8 cellular contexts compared by ENCODE assay signal in the genomic region with DNA sequence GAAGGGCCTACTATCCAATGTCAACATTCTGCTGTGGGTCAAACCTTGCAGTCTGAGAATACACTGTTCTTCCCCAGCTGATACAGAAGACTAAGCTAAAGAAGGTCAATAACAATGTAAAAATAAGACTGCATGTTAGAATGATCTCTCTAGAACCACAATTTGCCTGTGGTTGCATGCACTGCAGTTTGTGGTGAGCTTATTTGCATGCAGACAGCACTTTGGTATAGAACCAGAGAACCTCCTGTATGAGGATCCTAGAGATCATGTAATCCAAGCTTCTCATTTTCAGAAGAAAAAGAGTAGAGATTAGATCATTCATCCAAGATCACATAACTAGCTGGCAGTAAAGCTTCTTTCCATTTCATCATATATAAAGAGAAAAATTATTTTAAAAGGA. TPM values are rescaled to one million over a fixed set of nuclear protein-coding genes. Genes with fewer than 3 reads are reported as not detected.
DNase-seq lines count a peak whose midpoint lies in the region; ATAC-seq and TF ChIP-seq lines count a peak whose summit lies in the region.

No MANE protein-coding gene starts in this region.

- no peaks in the 10 kb centered on the region for H3K27me3 Mint-ChIP-seq in activated naive CD8-positive, alpha-beta T cell
- H3K27me3 Mint-ChIP-seq in glutamatergic neuron (ENCODE audit: unreplicated experiment) = no peaks in the 10 kb centered on the region

- no peak overlapping the region for H3K27ac ChIP-seq in gastrocnemius medialis

- peaks cover 11 to 20% of the 10 kb centered on the region in 2 donors for H3K4me1 ChIP-seq in gastrocnemius medialis

- H3K4me3 Mint-ChIP-seq in activated naive CD8-positive, alpha-beta T cell = no peak overlapping the region
- H3K4me3 Mint-ChIP-seq in glutamatergic neuron (ENCODE audit: unreplicated experiment) = no peak overlapping the region

- H3K4me3 ChIP-seq in gastrocnemius medialis = no peak overlapping the region

- intact Hi-C loops in gastrocnemius medialis (cut with DNase I; ENCODE audit: low total_unique reads) = no loop called here

- H3K9me3 ChIP-seq in gastrocnemius medialis = no peaks in the 10 kb centered on the region

- TF ChIP-seq POLR2A in GM18505 (IDR thresholded peaks at IDR 0.05; ENCODE audit: borderline replicate concordance, extremely low read depth, insufficient read depth, insufficient read length) (no peak), gastrocnemius medialis (IDR thresholded peaks at IDR 0.05) (no peak)

- in situ Hi-C loops in gastrocnemius medialis (cut with MboI; ENCODE audit: low sequenced_read_pairs in 4 of 4) = no loop called here

- peak overlapping the region; percentile 66 for H3K27ac Mint-ChIP-seq in activated naive CD8-positive, alpha-beta T cell
- H3K27ac Mint-ChIP-seq in glutamatergic neuron (ENCODE audit: unreplicated experiment) = no peak overlapping the region

- peaks cover 13% of the 10 kb centered on the region for H3K36me3 Mint-ChIP-seq in activated naive CD8-positive, alpha-beta T cell
- no peaks in the 10 kb centered on the region for H3K36me3 Mint-ChIP-seq in glutamatergic neuron (ENCODE audit: unreplicated experiment)

- ATAC-seq in GM18505 (IDR thresholded peaks at IDR 0.05; ENCODE audit: unreplicated experiment) (peak; percentile 92), GM21360 (IDR thresholded peaks at IDR 0.05; ENCODE audit: unreplicated experiment) (peak; percentile 94), HG03280 (IDR thresholded peaks at IDR 0.05; ENCODE audit: unreplicated experiment) (peak; percentile 98), gastrocnemius medialis (no peak)

- no peaks in the 10 kb centered on the region for H3K27me3 ChIP-seq in gastrocnemius medialis

- H3K36me3 ChIP-seq in gastrocnemius medialis = no peaks in the 10 kb centered on the region

- DNase-seq in glutamatergic neuron = no peak
- no peak for DNase-seq in NCI-H446 treated with DMSO at 0.1 percent for 48 hours (lab: John Stamatoyannopoulos, UW)
- DNase-seq in gastrocnemius medialis = no peak
- DNase-seq in stimulated activated CD4-positive, alpha-beta T cell treated with anti-CD3 and anti-CD28 coated beads, Interleukin-4, amount 100 ng/mL, for 1 hour = no peak

- TF ChIP-seq CTCF in glutamatergic neuron (IDR thresholded peaks at IDR 0.05; ENCODE audit: partially characterized antibody, unreplicated experiment) = no peak
- TF ChIP-seq CTCF in gastrocnemius medialis (IDR thresholded peaks at IDR 0.05 in 4 of 5, conservative IDR thresholded peaks at IDR 0.05 in 1 of 5) = no peak

- H3K9me3 Mint-ChIP-seq in activated naive CD8-positive, alpha-beta T cell (ENCODE audit: low read depth) = no peaks in the 10 kb centered on the region
- H3K9me3 Mint-ChIP-seq in glutamatergic neuron (ENCODE audit: unreplicated experiment) = no peaks in the 10 kb centered on the region

- H3K4me1 Mint-ChIP-seq in activated naive CD8-positive, alpha-beta T cell (ENCODE audit: low read depth) = peaks cover 34% of the 10 kb centered on the region
- no peaks in the 10 kb centered on the region for H3K4me1 Mint-ChIP-seq in glutamatergic neuron (ENCODE audit: low read depth, unreplicated experiment)

RNA-seq across cellular contexts. Expression of a gene that starts 15.8 kb away (rescaled TPM):
- total RNA-seq in glutamatergic neuron (ENCODE audit: unreplicated experiment) (36.8 TPM), gastrocnemius medialis (10 to 100 TPM; 10.0 to 34.8 (median 10.8) TPM)

RNA-seq across cellular contexts. Expression of a gene that starts 59.5 kb away (rescaled TPM):
- total RNA-seq in glutamatergic neuron (ENCODE audit: unreplicated experiment) = 107 TPM
- total RNA-seq in gastrocnemius medialis = 10 to 100 TPM; 11.9 to 27.5 (median 17.3) TPM

Comparison
In these comparisons a context has a peak if more than half of its experiments do, and no peak if none do; other contexts are left out.
1. ATAC-seq: peak in GM18505 (single experiment), GM21360 (single experiment) and HG03280 (single experiment); none in gastrocnemius medialis (0 of 2).